Comparison of ENCODE assay signal across 16 cellular contexts in genomic region chr12:29187756-29188155, GRCh38.
"Had no signal": no experiment of that assay in that cellular context is flagged by ENCODE, and none has a peak within 500 bp of the region (broad histone marks: within the 10 kb centered on the region; RNA-seq: fewer than 3 reads in every experiment).

No MANE protein-coding gene starts in this region.

- H3K4me2 ChIP-seq: hepatocyte had no signal

- H3K4me3 ChIP-seq: body of pancreas, hepatocyte, psoas muscle, tibial artery, vagina had no signal

- H3K27ac ChIP-seq: body of pancreas, hepatocyte, psoas muscle, tibial artery, vagina had no signal

- H3K36me3 ChIP-seq: tibial artery, vagina had no signal

- H3K4me1 ChIP-seq: body of pancreas, psoas muscle, tibial artery, vagina had no signal

- H3K27me3 ChIP-seq: body of pancreas, hepatocyte, tibial artery, vagina had no signal

- H2AFZ ChIP-seq: hepatocyte had no signal

- H3K9me3 ChIP-seq: body of pancreas, psoas muscle, tibial artery, vagina had no signal

- DNase-seq: activated B cell treated with CpG ODN at 0.5 μM for 24 hours; activated CD4-positive, alpha-beta T cell treated with anti-CD3 and anti-CD28 coated beads for 48 hours; activated CD8-positive, alpha-beta T cell treated with anti-CD3 and anti-CD28 coated beads for 36 hours; activated gamma-delta T cell; activated T-cell treated with anti-CD3 and anti-CD28 coated beads, Interleukin-2, amount 50 U/mL, for 48 hours; amygdala; body of pancreas; cortex of kidney; effector memory CD4-positive, alpha-beta T cell; psoas muscle; stimulated activated CD4-positive, alpha-beta T cell treated with anti-CD3 and anti-CD28 coated beads, Interleukin-12 subunit alpha, Interleukin-12 subunit beta, amount 100 ng/mL, for 4 hours; stimulated activated CD4-positive, alpha-beta T cell treated with anti-CD3 and anti-CD28 coated beads, Interleukin-2, amount 100 ng/mL, for 24 hours; T-helper 17 cell; tibial artery had no signal
